8 cellular contexts compared by ENCODE assay signal in the genomic region with DNA sequence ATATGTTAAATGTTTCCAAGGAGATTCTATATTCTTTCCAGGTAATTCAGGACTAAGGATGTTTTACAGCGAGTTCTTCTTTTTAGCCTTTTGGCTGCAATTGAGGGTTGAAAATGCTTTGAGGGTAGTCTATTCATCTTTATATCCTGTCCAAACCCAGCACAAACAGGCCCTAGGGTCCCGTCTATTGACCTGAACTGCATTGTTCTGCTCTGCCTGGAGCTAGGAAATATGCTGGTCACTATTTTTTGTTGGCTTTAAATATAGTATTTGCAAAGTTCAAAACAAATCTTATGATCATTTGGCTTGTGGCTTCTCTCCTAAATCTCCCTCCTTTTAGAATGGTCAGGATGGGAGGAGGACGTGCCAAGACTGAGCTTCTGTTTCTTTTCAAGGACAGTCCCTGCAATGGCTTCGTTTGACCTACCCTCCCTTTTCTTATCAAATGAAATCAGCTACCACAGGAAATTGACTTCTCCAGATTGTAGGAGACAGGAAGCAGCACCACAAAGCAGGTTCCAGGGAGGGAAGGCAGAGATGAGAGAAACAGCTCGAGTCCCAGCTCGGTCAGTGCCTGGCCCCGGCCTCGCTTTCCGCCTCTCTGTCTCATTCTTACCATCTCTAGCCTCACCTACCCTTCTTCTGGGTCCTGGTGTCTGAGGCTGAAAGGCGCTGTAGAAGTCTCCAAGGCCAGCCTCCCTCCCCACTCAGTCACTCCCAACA. TPM values are rescaled to one million over a fixed set of nuclear protein-coding genes. Genes with fewer than 3 reads are reported as not detected.
DNase-seq lines count a peak whose midpoint lies in the region; ATAC-seq, FAIRE-seq and TF ChIP-seq lines count a peak whose summit lies in the region.
"Had no signal": no experiment of that assay in that cellular context is flagged by ENCODE, and none has a peak within 500 bp of the region (broad histone marks: within the 10 kb centered on the region; RNA-seq: fewer than 3 reads in every experiment).

No MANE protein-coding gene starts in this region.

- H3K27me3 Mint-ChIP-seq in T-cell = no peaks in the 10 kb centered on the region

- TF ChIP-seq CTCF in fibroblast of pulmonary artery (IDR thresholded peaks at IDR 0.05; ENCODE audit: low read length, missing control alignments) (no peak), D721Med (IDR thresholded peaks at IDR 0.05; ENCODE audit: insufficient read depth, missing control alignments) (no peak)

- H3K27me3 ChIP-seq in rectal smooth muscle tissue (ENCODE audit: control insufficient read depth, insufficient read depth, low read length) = no peaks in the 10 kb centered on the region

- H3K27ac ChIP-seq in rectal smooth muscle tissue (ENCODE audit: low read depth, low read length) = peak overlapping the region; percentile 40
- H3K27ac ChIP-seq: thoracic aorta had no signal

- peak overlapping the region; percentile 9 to 71 (median 17) for H3K4me3 Mint-ChIP-seq in T-cell

- POLR2A ChIA-PET in T-cell (lab: Charles Lee) = interaction anchor here in 1 of 2 donors (0.7 kb wide), 1 partner anchor 21 kb away, joined by 3 read pairs; no protein-coding TSS in a partner anchor

- H3K9me3 Mint-ChIP-seq in T-cell = no peaks in the 10 kb centered on the region

- H3K9ac ChIP-seq in rectal smooth muscle tissue (ENCODE audit: low read length) = no peak overlapping the region

- peak in 3 of 4 experiments; percentile 11 to 22 (median 15) for ATAC-seq in T-cell (replicated peaks in 1 of 4)
- no peak for ATAC-seq in HG03439 (IDR thresholded peaks at IDR 0.05; ENCODE audit: unreplicated experiment)

- DNase-seq in HT-29 (ENCODE audit: low spot score) = peak; percentile 18
- no peak for DNase-seq in T-cell
- peak; percentile 4 for DNase-seq in fibroblast of pulmonary artery (ENCODE audit: low read depth)
- no peak for DNase-seq in NCI-H2081 treated with DMSO at 0.1 percent for 48 hours (lab: John Stamatoyannopoulos, UW)
- no peak for DNase-seq in D721Med (ENCODE audit: insufficient read length, low spot score)

- peak overlapping the region; percentile 88 to 89 for H3K27ac Mint-ChIP-seq in T-cell

- no peaks in the 10 kb centered on the region for H3K36me3 ChIP-seq in rectal smooth muscle tissue (ENCODE audit: control insufficient read depth, insufficient read depth, low read length)
- H3K36me3 ChIP-seq: thoracic aorta had no signal

- CTCF ChIA-PET in T-cell (lab: Charles Lee) = interaction anchor here (0.6 to 1.6 kb wide), 5 partner anchors 11 to 96 kb away, joined by 3 to 6 read pairs (median 3); no protein-coding TSS in a partner anchor

- H3K36me3 Mint-ChIP-seq in T-cell = no peaks in the 10 kb centered on the region

- H3K4me3 ChIP-seq in fibroblast of pulmonary artery (replicated peaks; ENCODE audit: low read depth, low read length) (no peak overlapping the region), rectal smooth muscle tissue (ENCODE audit: low read length) (no peak overlapping the region)
- H3K4me3 ChIP-seq: thoracic aorta had no signal

- peaks cover 4% of the 10 kb centered on the region for H3K4me1 ChIP-seq in rectal smooth muscle tissue (ENCODE audit: control insufficient read depth, insufficient read depth, low read length)

- FAIRE-seq in D721Med (lab: Jason Lieb, UNC) = no peak

- peaks cover 30 to 35% (median 31%) of the 10 kb centered on the region in 3 donors for H3K4me1 Mint-ChIP-seq in T-cell

RNA-seq across cellular contexts. Expression of gene NRROS, which starts 27.6 kb away (rescaled TPM):
- not detected in 2 replicates for total RNA-seq in HT-29 (2014; rRNA removed; shearing (Covaris generic))
- total RNA-seq in T-cell = 10 to 100 TPM in 4 of 5 donors, 1 to 10 TPM in 1; 7.6 to 16.8 (median 15.6) TPM

RNA-seq across cellular contexts. Expression of gene FBXO45, which starts 43.5 kb away (rescaled TPM):
- 10.6 and 12.7 TPM in 2 replicates for total RNA-seq in HT-29 (2014; rRNA removed; shearing (Covaris generic))
- 1 to 10 TPM; 4.9 to 9.5 (median 8.2) TPM for total RNA-seq in T-cell

RNA-seq across cellular contexts. Expression of gene WDR53, which starts 43.6 kb away (rescaled TPM):
- total RNA-seq in HT-29 (2014; rRNA removed; shearing (Covaris generic)) = 4.2 and 5.3 TPM in 2 replicates
- total RNA-seq in T-cell = 10 to 100 TPM; 19.2 to 29.8 (median 25.5) TPM

Comparison
In these comparisons a context has a peak if more than half of its experiments do, and no peak if none do; other contexts are left out.
1. DNase-seq: peak in HT-29 (single experiment) and fibroblast of pulmonary artery (single experiment); none in T-cell (0 of 34), NCI-H2081 treated with DMSO at 0.1 percent for 48 hours (single experiment) and D721Med (single experiment).